15 cellular contexts compared by ENCODE assay signal in genomic region chr5:73265641-73266040, GRCh38.
DNase-seq lines count a peak whose midpoint lies in the region; TF ChIP-seq lines count a peak whose summit lies in the region.
"Had no signal": no experiment of that assay in that cellular context is flagged by ENCODE, and none has a peak within 500 bp of the region (broad histone marks: within the 10 kb centered on the region; RNA-seq: fewer than 3 reads in every experiment).

No MANE protein-coding gene starts in this region.

- no peak overlapping the region for H3K27ac Mint-ChIP-seq in glutamatergic neuron (ENCODE audit: unreplicated experiment)
- H3K27ac Mint-ChIP-seq: CD4-positive, alpha-beta memory T cell had no signal

- no peaks in the 10 kb centered on the region for H3K9me3 Mint-ChIP-seq in glutamatergic neuron (ENCODE audit: unreplicated experiment)

- peak; percentile 75 for DNase-seq in NCI-H82 (lab: John Stamatoyannopoulos, UW)
- DNase-seq in NCI-H82 treated with DMSO at 0.1 percent for 48 hours (lab: John Stamatoyannopoulos, UW; ENCODE audit: unreplicated experiment) = no peak
- DNase-seq in NCI-H524 treated with DMSO at 0.1 percent for 48 hours (lab: John Stamatoyannopoulos, UW) = peak; percentile 99
- DNase-seq in glutamatergic neuron = peak; percentile 43
- DNase-seq in NCI-H1092 (lab: John Stamatoyannopoulos, UW) = no peak
- DNase-seq in dedifferentiated amniotic fluid mesenchymal stem cell (ENCODE audit: extremely low spot score) = no peak
- DNase-seq in globus pallidus (ENCODE audit: low spot score) = no peak
- no peak for DNase-seq in NCI-H510A (lab: John Stamatoyannopoulos, UW)
- DNase-seq: 8988T; BE2C; CD4-positive, alpha-beta memory T cell; H7; NCI-H2029 treated with DMSO at 0.1 percent for 48 hours; NCI-H510A treated with DMSO at 0.1 percent for 48 hours; SHP77 treated with DMSO at 0.1 percent for 48 hours had no signal

- peaks cover 23% of the 10 kb centered on the region for H3K4me1 Mint-ChIP-seq in glutamatergic neuron (ENCODE audit: low read depth, unreplicated experiment)
- H3K4me1 Mint-ChIP-seq: CD4-positive, alpha-beta memory T cell had no signal

- H3K27me3 Mint-ChIP-seq in glutamatergic neuron (ENCODE audit: unreplicated experiment) = peaks cover 5% of the 10 kb centered on the region

- H3K36me3 Mint-ChIP-seq in glutamatergic neuron (ENCODE audit: unreplicated experiment) = no peaks in the 10 kb centered on the region
- H3K36me3 Mint-ChIP-seq: CD4-positive, alpha-beta memory T cell had no signal

- TF ChIP-seq CTCF in glutamatergic neuron (IDR thresholded peaks at IDR 0.05; ENCODE audit: partially characterized antibody, unreplicated experiment) = no peak

- no peak overlapping the region for H3K4me3 Mint-ChIP-seq in glutamatergic neuron (ENCODE audit: unreplicated experiment)
- H3K4me3 Mint-ChIP-seq: CD4-positive, alpha-beta memory T cell had no signal

Comparison
In these comparisons a context has a peak if more than half of its experiments do, and no peak if none do; other contexts are left out.
1. DNase-seq: peak in NCI-H82 (single experiment), NCI-H524 treated with DMSO at 0.1 percent for 48 hours (single experiment) and glutamatergic neuron (single experiment); none in NCI-H82 treated with DMSO at 0.1 percent for 48 hours (single experiment), NCI-H1092 (single experiment), dedifferentiated amniotic fluid mesenchymal stem cell (single experiment), globus pallidus (single experiment) and NCI-H510A (single experiment).